In the genomic region with DNA sequence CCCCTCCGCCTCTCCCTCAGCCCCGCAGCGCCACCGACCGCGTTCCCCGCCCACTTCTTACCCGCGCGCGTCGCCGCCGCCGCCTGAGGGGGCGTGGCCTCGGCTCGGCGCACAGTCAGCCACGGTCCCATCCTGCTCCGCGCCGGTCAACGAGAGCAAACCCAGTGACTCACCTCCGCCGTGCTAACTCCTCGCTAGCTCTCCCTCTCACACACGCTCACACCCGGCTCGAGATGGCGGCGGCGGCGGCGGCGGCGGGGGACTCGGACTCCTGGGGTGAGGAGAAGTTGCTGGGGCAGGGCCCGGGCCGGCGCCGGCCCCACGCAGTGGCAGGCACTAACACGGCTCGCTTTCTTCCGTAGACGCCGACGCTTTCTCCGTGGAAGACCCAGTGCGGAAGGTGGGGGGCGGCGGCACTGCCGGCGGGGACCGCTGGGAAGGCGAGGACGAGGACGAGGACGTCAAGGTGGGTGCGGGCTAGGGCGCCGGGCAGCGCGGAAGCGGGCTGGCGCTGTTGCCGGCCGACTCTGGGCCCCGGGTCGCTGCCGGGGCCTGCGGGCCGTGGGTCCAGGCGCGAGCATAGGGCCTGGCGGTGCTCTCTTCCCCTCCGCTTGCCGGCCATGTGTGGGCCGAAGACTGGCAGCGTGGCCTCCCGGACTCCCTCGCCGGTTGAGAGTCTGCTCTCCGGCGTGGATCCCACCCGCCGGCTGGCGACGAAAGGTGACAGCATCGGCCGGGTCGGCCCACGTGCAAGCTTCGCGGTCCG, we compare ENCODE assay signal across 8 cellular contexts. TPM values are rescaled to one million over a fixed set of nuclear protein-coding genes. Genes with fewer than 3 reads are reported as not detected.
DNase-seq lines count a peak whose midpoint lies in the region; ATAC-seq and TF ChIP-seq lines count a peak whose summit lies in the region.

Gene EIF3J (plus strand): TSS at position 186 of the 766 bp plus-strand sequence. CDS start 48 bp downstream, at position 234.

- H3K4me3 ChIP-seq in BLaER1 treated with 17β-estradiol and CSF1 and Interleukin-3, amounts not matched to agents 10 nM and 100 nM: peak within 1 kb of the TSS; percentile 79 to 96 (median 92)
- H3K4me3 ChIP-seq in right lobe of liver: peak within 1 kb of the TSS; percentile 69 to 97 (median 92)

- 0% methylated on average over 13 of the region's 97 CpGs for WGBS in right lobe of liver (ENCODE audit: insufficient coverage, low coverage, low lambda C conversion rate, missing lambda C conversion rate)

- peak; percentile 83 for TF ChIP-seq POLR2A in right lobe of liver (IDR thresholded peaks at IDR 0.05)

- peaks cover 24 to 61% (median 43%) of the 10 kb centered on the region in 10 experiments for H3K4me1 ChIP-seq in BLaER1 treated with 17β-estradiol and CSF1 and Interleukin-3, amounts not matched to agents 10 nM and 100 nM
- peaks cover 0 to 25% (median 6%) of the 10 kb centered on the region in 4 donors for H3K4me1 ChIP-seq in right lobe of liver

- H3K36me3 ChIP-seq in BLaER1 treated with 17β-estradiol and CSF1 and Interleukin-3, amounts not matched to agents 10 nM and 100 nM: peaks cover 29 to 45% (median 35%) of the 10 kb centered on the region in 11 experiments
- H3K36me3 ChIP-seq in right lobe of liver: peaks cover 0 to 3% (median 0%) of the 10 kb centered on the region in 4 donors

- DNase-seq in NCI-H748 treated with DMSO at 0.1 percent for 48 hours (lab: John Stamatoyannopoulos, UW): peak; percentile 79
- DNase-seq in activated CD4-positive, alpha-beta T cell treated with anti-CD3 and anti-CD28 coated beads, Interleukin-2, amount 50 U/mL, for 48 hours: peak; percentile 92 to 94
- peak; percentile 98 for DNase-seq in dermis blood vessel endothelial cell
- peak; percentile 96 for DNase-seq in right lobe of liver
- DNase-seq in stimulated activated CD4-positive, alpha-beta T cell treated with anti-CD3 and anti-CD28 coated beads, Interleukin-4, amount 100 ng/mL, for 24 hours: peak; percentile 95

- H3K4me2 ChIP-seq in BLaER1 treated with 17β-estradiol and CSF1 and Interleukin-3, amounts not matched to agents 10 nM and 100 nM: peak within 1 kb of the TSS; percentile 87 to 99 (median 93)

- peak within 1 kb of the TSS; percentile 88 to 98 (median 96) for H3K27ac ChIP-seq in BLaER1 treated with 17β-estradiol and CSF1 and Interleukin-3, amounts not matched to agents 10 nM and 100 nM
- H3K27ac ChIP-seq in right lobe of liver: peak within 1 kb of the TSS; percentile 90 to 98 (median 93)

- H3K9me3 ChIP-seq in BLaER1 treated with 17β-estradiol and CSF1 and Interleukin-3, amounts not matched to agents 10 nM and 100 nM (replicated peaks in 1 of 11): no peaks in the 10 kb centered on the region
- H3K9me3 ChIP-seq in right lobe of liver: no peaks in the 10 kb centered on the region

- no peak for TF ChIP-seq CTCF in right lobe of liver (IDR thresholded peaks at IDR 0.05)

- peak; percentile 87 for ATAC-seq in GM19351 (IDR thresholded peaks at IDR 0.05; ENCODE audit: unreplicated experiment)
- ATAC-seq in HG03521 (IDR thresholded peaks at IDR 0.05; ENCODE audit: unreplicated experiment): peak; percentile 83
- ATAC-seq in right lobe of liver: peak; percentile 84 to 95 (median 90)

- H3K9ac ChIP-seq in BLaER1 treated with 17β-estradiol and CSF1 and Interleukin-3, amounts not matched to agents 10 nM and 100 nM: peak within 1 kb of the TSS; percentile 90 to 100 (median 96)

- H4K20me1 ChIP-seq in BLaER1 treated with 17β-estradiol and CSF1 and Interleukin-3, amounts not matched to agents 10 nM and 100 nM: peaks cover 19 to 51% (median 41%) of the 10 kb centered on the region in 11 experiments; a peak in 21 of 22 replicates

- no peaks in the 10 kb centered on the region for H3K27me3 ChIP-seq in BLaER1 treated with 17β-estradiol and CSF1 and Interleukin-3, amounts not matched to agents 10 nM and 100 nM
- no peaks in the 10 kb centered on the region for H3K27me3 ChIP-seq in right lobe of liver

- intact Hi-C loops in right lobe of liver (cut with DNase I): no loop called here

RNA-seq across cellular contexts. Expression of gene EIF3J, which starts in this region (rescaled TPM):
- total RNA-seq in dermis blood vessel endothelial cell (49.7 and 93.9 TPM in 2 replicates), right lobe of liver (10 to 100 TPM; 30.1 to 59.8 (median 45.9) TPM)

Comparison
In these comparisons a context has a peak if more than half of its experiments do, and no peak if none do; other contexts are left out.
1. Peak in every context shown above with its lines: DNase-seq, ATAC-seq, H3K4me3 ChIP-seq and H3K27ac ChIP-seq.